ENCODE assay signal across 10 cellular contexts in the genomic region with DNA sequence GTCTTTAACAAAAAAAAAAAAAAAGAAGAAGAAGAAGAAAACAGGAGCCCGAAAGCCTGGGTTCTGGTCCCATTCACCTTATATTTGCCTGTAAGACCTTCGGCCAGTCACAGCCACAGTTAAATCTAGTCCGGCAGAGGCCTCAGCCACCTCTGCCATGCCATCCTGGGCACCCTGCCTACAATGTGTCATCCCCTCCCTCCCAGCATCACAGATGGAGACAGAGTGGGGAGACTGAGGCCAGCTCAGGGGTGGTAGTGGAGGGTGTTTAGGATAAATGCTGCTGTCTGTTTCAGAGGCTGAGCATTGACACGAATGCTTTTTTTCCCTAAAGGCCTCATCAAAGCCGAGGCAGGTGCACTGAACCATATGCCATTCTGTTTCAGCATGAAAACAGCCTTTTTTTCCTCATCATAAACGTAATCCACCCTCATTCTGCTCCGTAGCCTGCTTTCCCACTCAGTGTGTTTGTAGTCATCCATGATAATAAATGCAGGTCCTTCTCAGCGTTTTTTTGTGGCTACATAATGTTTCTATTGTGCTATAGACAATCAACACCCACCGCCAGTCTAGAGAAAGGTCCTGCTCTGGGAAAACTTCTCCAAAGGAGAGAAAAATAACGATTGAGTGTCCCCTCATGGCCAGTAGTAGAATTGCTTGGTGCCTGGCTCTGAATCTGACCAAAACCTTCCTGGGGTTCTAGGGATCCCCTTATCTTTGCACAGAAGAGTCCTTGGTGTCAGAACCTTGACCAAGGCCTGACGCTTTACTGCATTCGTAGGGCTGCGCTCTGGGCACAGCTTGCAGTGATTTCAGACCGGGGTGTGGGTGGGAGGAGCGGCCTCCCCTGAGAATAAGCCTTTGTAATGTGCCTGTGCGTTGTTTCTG. TPM values are rescaled to one million over a fixed set of nuclear protein-coding genes. Genes with fewer than 3 reads are reported as not detected.
DNase-seq lines count a peak whose midpoint lies in the region; ATAC-seq, FAIRE-seq and TF ChIP-seq lines count a peak whose summit lies in the region.
"Had no signal": no experiment of that assay in that cellular context is flagged by ENCODE, and none has a peak within 500 bp of the region (broad histone marks: within the 10 kb centered on the region; RNA-seq: fewer than 3 reads in every experiment).

No MANE protein-coding gene starts in this region.

- H3K4me3 ChIP-seq in cardiac muscle cell, result no peak overlapping the region

- DNase-seq in cardiac muscle cell (ENCODE audit: low read depth in 1 of 2, low spot score in 1 of 2) (peak; percentile 32 to 34), Right ventricle myocardium superior (no peak), SK-MEL-5 (ENCODE audit: low read depth, low spot score) (peak; percentile 55), frontal cortex (ENCODE audit: low spot score in 2 of 2) (peak; percentile 64 to 67), urothelium cell line (ENCODE audit: low spot score) (no peak), NCI-H774 (lab: John Stamatoyannopoulos, UW) (no peak), COLO668 (lab: John Stamatoyannopoulos, UW; ENCODE audit: unreplicated experiment) (no peak)
- DNase-seq in activated naive CD8-positive, alpha-beta T cell treated with anti-CD3 and anti-CD28 coated beads, Interleukin-2, amount 50 U/mL, for 24 hours, result no peak
- DNase-seq: activated CD4-positive, alpha-beta T cell treated with anti-CD3 and anti-CD28 coated beads, Interleukin-2, amount 10 ng/mL, durations not matched to agents 7 days and 5 days had no signal

- no peaks in the 10 kb centered on the region for H3K9me3 ChIP-seq in cardiac muscle cell (ENCODE audit: low read depth)

- H3K4me3 Mint-ChIP-seq in activated naive CD8-positive, alpha-beta T cell treated with anti-CD3 and anti-CD28 coated beads, Interleukin-2, amount 50 U/mL, for 24 hours, result no peak overlapping the region
- H3K4me3 Mint-ChIP-seq: activated CD4-positive, alpha-beta T cell treated with anti-CD3 and anti-CD28 coated beads, Interleukin-2, amount 10 ng/mL, durations not matched to agents 7 days and 5 days; stimulated activated memory B cell treated with anti-CD40 and anti-IgM and Interleukin-4, amounts not matched to agents 10 μg/mL and 1 μg/mL and 100 μg/mL, for 72 hours had no signal

- H3K4me1 Mint-ChIP-seq in activated naive CD8-positive, alpha-beta T cell treated with anti-CD3 and anti-CD28 coated beads, Interleukin-2, amount 50 U/mL, for 24 hours, result no peaks in the 10 kb centered on the region
- H3K4me1 Mint-ChIP-seq: activated CD4-positive, alpha-beta T cell treated with anti-CD3 and anti-CD28 coated beads, Interleukin-2, amount 10 ng/mL, durations not matched to agents 7 days and 5 days; stimulated activated memory B cell treated with anti-CD40 and anti-IgM and Interleukin-4, amounts not matched to agents 10 μg/mL and 1 μg/mL and 100 μg/mL, for 72 hours had no signal

- intact Hi-C loops in Right ventricle myocardium superior (cut with DNase I), result loop anchor here (10.0 kb wide), 1 partner anchor 91 kb away; no protein-coding TSS in a partner anchor

- peak; percentile 53 for TF ChIP-seq CTCF in cardiac muscle cell (IDR thresholded peaks at IDR 0.05; ENCODE audit: low read depth, low read length)

- no peak for ATAC-seq in Right ventricle myocardium superior (ENCODE audit: poor library complexity)
- no peak for ATAC-seq in activated naive CD8-positive, alpha-beta T cell treated with anti-CD3 and anti-CD28 coated beads, Interleukin-2, amount 50 U/mL, for 24 hours
- ATAC-seq: stimulated activated memory B cell treated with anti-CD40 and anti-IgM and Interleukin-4, amounts not matched to agents 10 μg/mL and 1 μg/mL and 100 μg/mL, for 72 hours had no signal

- in situ Hi-C loops in SK-MEL-5 (cut with HindIII; ENCODE audit: low pct_unique_long_range_greater_than_20kb, low sequenced_read_pairs), result no loop called here

- H3K9me3 Mint-ChIP-seq in activated naive CD8-positive, alpha-beta T cell treated with anti-CD3 and anti-CD28 coated beads, Interleukin-2, amount 50 U/mL, for 24 hours, result no peaks in the 10 kb centered on the region
- H3K9me3 Mint-ChIP-seq: activated CD4-positive, alpha-beta T cell treated with anti-CD3 and anti-CD28 coated beads, Interleukin-2, amount 10 ng/mL, durations not matched to agents 7 days and 5 days; stimulated activated memory B cell treated with anti-CD40 and anti-IgM and Interleukin-4, amounts not matched to agents 10 μg/mL and 1 μg/mL and 100 μg/mL, for 72 hours had no signal

- H3K27ac ChIP-seq in cardiac muscle cell, result no peak overlapping the region

- H3K36me3 Mint-ChIP-seq in activated naive CD8-positive, alpha-beta T cell treated with anti-CD3 and anti-CD28 coated beads, Interleukin-2, amount 50 U/mL, for 24 hours (ENCODE audit: low read depth), result no peaks in the 10 kb centered on the region
- H3K36me3 Mint-ChIP-seq: stimulated activated memory B cell treated with anti-CD40 and anti-IgM and Interleukin-4, amounts not matched to agents 10 μg/mL and 1 μg/mL and 100 μg/mL, for 72 hours had no signal

- no peaks in the 10 kb centered on the region for H3K27me3 ChIP-seq in cardiac muscle cell

- peaks cover 13% of the 10 kb centered on the region for H3K4me1 ChIP-seq in cardiac muscle cell (ENCODE audit: low read depth)

- no peak for FAIRE-seq in frontal cortex (lab: Jason Lieb, UNC)
- FAIRE-seq in urothelium cell line (lab: Jason Lieb, UNC), result peak; percentile 20

- no peaks in the 10 kb centered on the region for H3K27me3 Mint-ChIP-seq in activated naive CD8-positive, alpha-beta T cell treated with anti-CD3 and anti-CD28 coated beads, Interleukin-2, amount 50 U/mL, for 24 hours
- H3K27me3 Mint-ChIP-seq: activated CD4-positive, alpha-beta T cell treated with anti-CD3 and anti-CD28 coated beads, Interleukin-2, amount 10 ng/mL, durations not matched to agents 7 days and 5 days had no signal

- H3K36me3 ChIP-seq in cardiac muscle cell, result peaks cover 3% of the 10 kb centered on the region

- H3K27ac Mint-ChIP-seq in activated naive CD8-positive, alpha-beta T cell treated with anti-CD3 and anti-CD28 coated beads, Interleukin-2, amount 50 U/mL, for 24 hours, result no peak overlapping the region
- H3K27ac Mint-ChIP-seq: activated CD4-positive, alpha-beta T cell treated with anti-CD3 and anti-CD28 coated beads, Interleukin-2, amount 10 ng/mL, durations not matched to agents 7 days and 5 days; stimulated activated memory B cell treated with anti-CD40 and anti-IgM and Interleukin-4, amounts not matched to agents 10 μg/mL and 1 μg/mL and 100 μg/mL, for 72 hours had no signal

RNA-seq across cellular contexts. Expression of a gene that starts 41.1 kb away (rescaled TPM):
- total RNA-seq in cardiac muscle cell, result 153 and 199 TPM in 2 replicates
- 13.3 and 17.9 TPM in 2 replicates for polyA plus RNA-seq in cardiac muscle cell
- 156 TPM for total RNA-seq in Right ventricle myocardium superior
- 14.2 and 19.3 TPM in 2 replicates for total RNA-seq in SK-MEL-5 (2014; rRNA removed; shearing (Covaris generic))
- polyA plus RNA-seq in SK-MEL-5 (2015; cell fraction: cytosol; rRNA removed), result 22.6 and 27.5 TPM in 2 replicates
- 21.7 and 26.8 TPM in 2 replicates for polyA plus RNA-seq in SK-MEL-5 (2015; cell fraction: nucleus; rRNA removed)
- total RNA-seq in frontal cortex, result 22.4 TPM

Comparison
In these comparisons a context has a peak if more than half of its experiments do, and no peak if none do; other contexts are left out.
1. DNase-seq: peak in cardiac muscle cell (2 of 2), SK-MEL-5 (single experiment) and frontal cortex (2 of 2); none in Right ventricle myocardium superior (single experiment), urothelium cell line (single experiment), activated naive CD8-positive, alpha-beta T cell treated with anti-CD3 and anti-CD28 coated beads, Interleukin-2, amount 50 U/mL, for 24 hours (single experiment), NCI-H774 (single experiment) and COLO668 (single experiment).